8 cellular contexts compared by ENCODE assay signal in genomic region chr19:18557474-18558201, GRCh38. TPM values are rescaled to one million over a fixed set of nuclear protein-coding genes. Genes with fewer than 3 reads are reported as not detected.
DNase-seq lines count a peak whose midpoint lies in the region; ATAC-seq and TF ChIP-seq lines count a peak whose summit lies in the region.

Gene KXD1 (plus strand): TSS chr19:18557870. CDS start chr19:18562057, 4,187 bp downstream.

- H3K4me3 ChIP-seq in BE2C (ENCODE audit: low read depth, low read length), result peak within 1 kb of the TSS; percentile 99
- H3K4me3 ChIP-seq in coronary artery, result peak within 1 kb of the TSS; percentile 88

- H3K4me1 ChIP-seq in BE2C, result no peaks in the 10 kb centered on the region

- TF ChIP-seq CTCF in BE2C (IDR thresholded peaks at IDR 0.05; ENCODE audit: low read depth, low read length), result no peak
- TF ChIP-seq CTCF in coronary artery (IDR thresholded peaks at IDR 0.05), result no peak

- peaks cover 18% of the 10 kb centered on the region for H3K4me1 Mint-ChIP-seq in activated CD4-positive, alpha-beta T cell treated with anti-CD3 and anti-CD28 coated beads, Interleukin-2, amount 10 ng/mL, durations not matched to agents 24 days and 14 days

- intact Hi-C loops in activated CD4-positive, alpha-beta T cell treated with anti-CD3 and anti-CD28 coated beads, Interleukin-2, amount 10 ng/mL, durations not matched to agents 24 days and 14 days (cut with micrococcal nuclease), result loop anchor here (1.0 to 5.0 kb wide), 5 partner anchors 13 to 360 kb away; partner anchors contain the start of genes COPE, DDX49, ELL and UBA52
- intact Hi-C loops in left colon (cut with DNase I, micrococcal nuclease), result no loop called here

- ATAC-seq in HG03469 (IDR thresholded peaks at IDR 0.05; ENCODE audit: unreplicated experiment) (peak; percentile 89), left colon (peak; percentile 99)

- peak within 1 kb of the TSS; percentile 97 for H3K4me3 Mint-ChIP-seq in activated CD4-positive, alpha-beta T cell treated with anti-CD3 and anti-CD28 coated beads, Interleukin-2, amount 10 ng/mL, durations not matched to agents 24 days and 14 days

- H3K27ac ChIP-seq in coronary artery, result peak within 1 kb of the TSS; percentile 99 to 100

- H3K36me3 ChIP-seq in BE2C, result peaks cover 14% of the 10 kb centered on the region

- peak within 1 kb of the TSS; percentile 93 for H3K27ac Mint-ChIP-seq in activated CD4-positive, alpha-beta T cell treated with anti-CD3 and anti-CD28 coated beads, Interleukin-2, amount 10 ng/mL, durations not matched to agents 24 days and 14 days

- H3K9me3 Mint-ChIP-seq in activated CD4-positive, alpha-beta T cell treated with anti-CD3 and anti-CD28 coated beads, Interleukin-2, amount 10 ng/mL, durations not matched to agents 24 days and 14 days, result no peaks in the 10 kb centered on the region

- H3K9me3 ChIP-seq in BE2C, result no peaks in the 10 kb centered on the region

- peak; percentile 97 for DNase-seq in BE2C
- DNase-seq in GM19240 (ENCODE audit: insufficient read length, low spot score), result peak; percentile 96
- peak; percentile 82 for DNase-seq in NCI-H526 treated with DMSO at 0.1 percent for 48 hours (lab: John Stamatoyannopoulos, UW)
- DNase-seq in activated CD4-positive, alpha-beta T cell treated with anti-CD3 and anti-CD28 coated beads, Interleukin-2, amount 10 ng/mL, durations not matched to agents 24 days and 14 days, result peak; percentile 99
- peak; percentile 98 for DNase-seq in coronary artery (ENCODE audit: low spot score)
- peak; percentile 99 for DNase-seq in left colon
- DNase-seq in stimulated activated CD4-positive, alpha-beta T cell treated with anti-CD3 and anti-CD28 coated beads, Interleukin-1b, Interleukin-23, amount 100 ng/mL, for 48 hours, result peak; percentile 99

- H3K27me3 ChIP-seq in BE2C, result no peaks in the 10 kb centered on the region

- H3K36me3 Mint-ChIP-seq in activated CD4-positive, alpha-beta T cell treated with anti-CD3 and anti-CD28 coated beads, Interleukin-2, amount 10 ng/mL, durations not matched to agents 24 days and 14 days (ENCODE audit: low read depth), result peaks cover 14% of the 10 kb centered on the region

- H3K27me3 Mint-ChIP-seq in activated CD4-positive, alpha-beta T cell treated with anti-CD3 and anti-CD28 coated beads, Interleukin-2, amount 10 ng/mL, durations not matched to agents 24 days and 14 days, result no peaks in the 10 kb centered on the region

RNA-seq across cellular contexts. Expression of gene KXD1, which starts in this region (rescaled TPM):
- polyA plus RNA-seq in BE2C (2012; ENCODE audit: insufficient read depth, insufficient read length, low read depth), result 231 TPM
- total RNA-seq in activated CD4-positive, alpha-beta T cell treated with anti-CD3 and anti-CD28 coated beads, Interleukin-2, amount 10 ng/mL, durations not matched to agents 24 days and 14 days, result 124 and 134 TPM in 2 replicates
- total RNA-seq in left colon, result 10 to 100 TPM; 63.7 to 72.4 TPM

Comparison
In these comparisons a context has a peak if more than half of its experiments do, and no peak if none do; other contexts are left out.
1. Peak in every context shown above with its lines: DNase-seq, ATAC-seq, H3K4me3 ChIP-seq and H3K27ac ChIP-seq.